In genomic region chr11:65833297-65834030, GRCh38 we compare ENCODE assay signal across 7 cellular contexts. TPM values are rescaled to one million over a fixed set of nuclear protein-coding genes. Genes with fewer than 3 reads are reported as not detected.
A peak's percentile ranks its signal among the peaks of the same experiment; 100 is the strongest.
DNase-seq lines count a peak whose midpoint lies in the region; ATAC-seq and TF ChIP-seq lines count a peak whose summit lies in the region.

TSS of gene SNX32 (plus strand) at chr11:65833963. CDS start at chr11:65834066, 103 bp downstream.

- H3K36me3 ChIP-seq in lower lobe of right lung = no peaks in the 10 kb centered on the region

- peak within 1 kb of the TSS; percentile 59 for H3K4me3 ChIP-seq in lower lobe of right lung

- H3K27ac ChIP-seq in lower lobe of right lung = peak within 1 kb of the TSS; percentile 51

- H3K4me1 ChIP-seq in lower lobe of right lung = peaks cover 13% of the 10 kb centered on the region

- no peaks in the 10 kb centered on the region for H3K9me3 ChIP-seq in lower lobe of right lung

- no peaks in the 10 kb centered on the region for H3K27me3 ChIP-seq in lower lobe of right lung (ENCODE audit: low read depth)

- TF ChIP-seq CTCF in lower lobe of right lung (IDR thresholded peaks at IDR 0.05) = no peak

- intact Hi-C loops in lower lobe of right lung (cut with DNase I) = no loop called here

- ATAC-seq in GM18867 (IDR thresholded peaks at IDR 0.05; ENCODE audit: unreplicated experiment) (peak; percentile 90), HG03135 (IDR thresholded peaks at IDR 0.05; ENCODE audit: unreplicated experiment) (peak; percentile 98), lower lobe of right lung (peak; percentile 99 to 100)

- DNase-seq in NCI-H446 (lab: John Stamatoyannopoulos, UW) (peak; percentile 88 to 96), lower lobe of right lung (peak; percentile 96)
- DNase-seq in activated CD4-positive, alpha-beta T cell treated with anti-CD3 and anti-CD28 coated beads, Interleukin-2, amount 50 U/mL, for 48 hours = peak; percentile 96 to 98
- DNase-seq in effector CD8-positive, alpha-beta T cell (lab: John Stamatoyannopoulos, UW) = peak; percentile 91
- DNase-seq in stimulated activated CD4-positive, alpha-beta T cell treated with anti-CD3 and anti-CD28 coated beads, Interleukin-4, amount 100 ng/mL, for 4 hours = peak; percentile 93 to 94

RNA-seq across cellular contexts. Expression of gene SNX32, which starts in this region (rescaled TPM):
- total RNA-seq in lower lobe of right lung = 0.47 TPM

Comparison
In these comparisons a context has a peak if more than half of its experiments do, and no peak if none do; other contexts are left out.
1. Peak in every context shown above with its lines: DNase-seq, ATAC-seq, H3K4me3 ChIP-seq and H3K27ac ChIP-seq.
2. Peak in DNase-seq, ATAC-seq, H3K4me3 ChIP-seq and H3K27ac ChIP-seq in lower lobe of right lung; RNA of the gene not detected or under 1 TPM.